Comparison of ENCODE assay signal across 8 cellular contexts in genomic region chr9:9122230-9122875, GRCh38.
"Had no signal": no experiment of that assay in that cellular context is flagged by ENCODE, and none has a peak within 500 bp of the region (broad histone marks: within the 10 kb centered on the region; RNA-seq: fewer than 3 reads in every experiment).

No MANE protein-coding gene starts in this region.

- H3K4me1 ChIP-seq: HAP-1 had no signal

- H3K9me3 ChIP-seq: HAP-1 had no signal

- DNase-seq: H7, HFFc6, KG1 had no signal

- H3K4me3 ChIP-seq: GM23338, HAP-1 had no signal

- H2AFZ ChIP-seq: GM23338 had no signal

- FAIRE-seq: H1 had no signal

- H3K27ac ChIP-seq: HL-60 had no signal

- ATAC-seq: GM23338, HCT116 had no signal

- H3K36me3 ChIP-seq: HAP-1 had no signal

- H3K4me2 ChIP-seq: GM23338 had no signal
